In genomic region chr1:84107538-84107937, GRCh38 we compare ENCODE assay signal across 8 cellular contexts. TPM values are rescaled to one million over a fixed set of nuclear protein-coding genes. Genes with fewer than 3 reads are reported as not detected.
DNase-seq lines count a peak whose midpoint lies in the region; ATAC-seq and TF ChIP-seq lines count a peak whose summit lies in the region.
"Not testable (repeated sequence)": the region's sequence is repeated elsewhere in the genome, so short reads cannot be mapped to it uniquely, and the experiment has no call there.

No MANE protein-coding gene starts in this region.

- peak; percentile 71 for ATAC-seq in GM18511 (IDR thresholded peaks at IDR 0.05; ENCODE audit: unreplicated experiment)
- ATAC-seq in GM19468 (IDR thresholded peaks at IDR 0.05; ENCODE audit: extremely low read depth, unreplicated experiment) = peak; percentile 55
- peak; percentile 63 for ATAC-seq in HG02798 (IDR thresholded peaks at IDR 0.05; ENCODE audit: poor library complexity, unreplicated experiment)
- peak; percentile 66 for ATAC-seq in HG03442 (IDR thresholded peaks at IDR 0.05; ENCODE audit: unreplicated experiment)

- H3K27ac ChIP-seq in AG04450 (ENCODE audit: low read depth, low read length) = not testable (repeated sequence)

- not testable (repeated sequence) for TF ChIP-seq CTCF in AG04450 (IDR thresholded peaks at IDR 0.05; ENCODE audit: low read depth, low read length); choroid plexus epithelial cell (conservative IDR thresholded peaks at IDR 0.05; ENCODE audit: low read depth, low read length)

- POLR2A ChIA-PET in AG04450 (lab: Yijun Ruan, JAX) = interaction anchor here (0.7 to 1.0 kb wide), 2 partner anchors 27 to 29 kb away, joined by 3 read pairs; no protein-coding TSS in a partner anchor

- CTCF ChIA-PET in AG04450 (lab: Charles Lee) = interaction anchor here (1.3 kb wide), 1 partner anchor 15 kb away, joined by 4 read pairs; no protein-coding TSS in a partner anchor

- not testable (repeated sequence) for H3K4me3 ChIP-seq in AG04450 (ENCODE audit: low read depth, low read length); choroid plexus epithelial cell (ENCODE audit: low read depth, low read length)

- H3K27me3 ChIP-seq in AG04450 (ENCODE audit: control insufficient read depth, insufficient read depth, low read length) = not testable (repeated sequence)

- DNase-seq in AG04450 (ENCODE audit: low read depth, low spot score) (peak; percentile 39), RPMI7951 (ENCODE audit: low read depth) (peak; percentile 77), choroid plexus epithelial cell (ENCODE audit: low read depth) (peak; percentile 77), kidney glomerular epithelial cell (lab: John Stamatoyannopoulos, UW) (peak; percentile 18)

- not testable (repeated sequence) for H3K9me3 ChIP-seq in AG04450 (ENCODE audit: control insufficient read depth, insufficient read depth, low read length)

RNA-seq across cellular contexts. Expression of gene PRKACB, which starts 36.5 kb away (rescaled TPM):
- polyA plus RNA-seq in AG04450 (2011; rRNA removed) = 25.2 and 33.4 TPM in 2 replicates
- 14.3 and 24.9 TPM in 2 replicates for polyA minus RNA-seq in AG04450 (2011; rRNA and poly(A)+ RNA removed)
- 56.3 and 66.1 TPM in 2 replicates for total RNA-seq in RPMI7951 (2014; rRNA removed; shearing (Covaris generic))

Comparison
In these comparisons a context has a peak if more than half of its experiments do, and no peak if none do; other contexts are left out.
1. DNase-seq: peak in every context shown above with its lines; median percentile 77 in RPMI7951; 77 in choroid plexus epithelial cell; 39 in AG04450; 18 in kidney glomerular epithelial cell.